ENCODE assay signal across 21 cellular contexts in the genomic region with DNA sequence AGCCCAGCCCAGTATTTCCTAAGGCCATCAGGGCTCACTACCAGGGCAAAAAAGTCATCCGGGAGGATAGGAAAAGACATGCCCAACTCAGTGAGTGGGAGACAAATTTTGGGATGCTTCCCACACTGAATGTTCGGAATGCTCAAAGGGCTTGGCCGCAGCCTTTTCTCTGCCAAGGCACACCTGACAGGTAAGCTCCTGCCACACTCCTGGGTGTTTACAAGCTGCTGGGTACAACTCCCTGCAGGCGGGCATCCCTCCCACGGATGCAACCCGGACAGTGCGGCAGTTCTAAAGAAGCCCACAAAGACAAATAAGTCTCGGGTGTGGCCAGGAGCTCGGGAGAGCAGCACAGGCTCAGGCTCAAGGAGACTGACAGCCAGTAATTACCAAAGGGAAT. TPM values are rescaled to one million over a fixed set of nuclear protein-coding genes. Genes with fewer than 3 reads are reported as not detected.
A peak's percentile ranks its signal among the peaks of the same experiment; 100 is the strongest.
DNase-seq lines count a peak whose midpoint lies in the region; ATAC-seq and TF ChIP-seq lines count a peak whose summit lies in the region.
"Had no signal": no experiment of that assay in that cellular context is flagged by ENCODE, and none has a peak within 500 bp of the region (broad histone marks: within the 10 kb centered on the region; RNA-seq: fewer than 3 reads in every experiment).

No MANE protein-coding gene starts in this region.

- no peak for TF ChIP-seq CTCF in mammary epithelial cell (conservative IDR thresholded peaks at IDR 0.05 in 1 of 2, IDR thresholded peaks at IDR 0.05 in 1 of 2; ENCODE audit: extremely low read depth in 1 of 2, insufficient read depth in 1 of 2, low read depth in 1 of 2, low read length in 2 of 2)

- peaks cover 97% of the 10 kb centered on the region for H3K79me2 ChIP-seq in mammary epithelial cell (ENCODE audit: insufficient read depth, low read length)

- CTCF ChIA-PET in mammary epithelial cell (lab: Charles Lee; ENCODE audit: low non-redundant PET) = interaction anchor here (0.6 kb wide), 1 partner anchor 154 kb away, joined by 3 read pairs; no protein-coding TSS in a partner anchor

- H3K4me3 Mint-ChIP-seq in activated T-cell treated with anti-CD3 and anti-CD28 coated beads, Interleukin-2, amount 50 U/mL, for 24 hours = no peak overlapping the region
- no peak overlapping the region for H3K4me3 Mint-ChIP-seq in activated T-cell treated with anti-CD3 and anti-CD28 coated beads, Interleukin-2, amount 50 U/mL, for 72 hours
- H3K4me3 Mint-ChIP-seq: B cell; CD4-positive, CD25-positive, alpha-beta regulatory T cell had no signal

- H3K36me3 Mint-ChIP-seq in activated T-cell treated with anti-CD3 and anti-CD28 coated beads, Interleukin-2, amount 50 U/mL, for 24 hours (ENCODE audit: low read depth) = peaks cover 57% of the 10 kb centered on the region
- H3K36me3 Mint-ChIP-seq in activated T-cell treated with anti-CD3 and anti-CD28 coated beads, Interleukin-2, amount 50 U/mL, for 72 hours (ENCODE audit: insufficient read depth in 2 of 2) = peaks cover 0 to 8% of the 10 kb centered on the region in 2 donors
- H3K36me3 Mint-ChIP-seq: CD4-positive, CD25-positive, alpha-beta regulatory T cell had no signal

- BruUV-seq in mammary epithelial cell (replicated peaks; lab: Mats Ljungman, UMichigan) = no TSS peak

- no peak for ATAC-seq in activated T-cell treated with anti-CD3 and anti-CD28 coated beads, Interleukin-2, amount 50 U/mL, for 72 hours (replicated peaks in 1 of 2)
- no peak for ATAC-seq in HG03571 (IDR thresholded peaks at IDR 0.05; ENCODE audit: unreplicated experiment)
- ATAC-seq: GM12878, PC-3 had no signal

- H3K4me1 ChIP-seq in mammary epithelial cell (ENCODE audit: insufficient read depth, low read length) = peaks cover 28% of the 10 kb centered on the region
- H3K4me1 ChIP-seq: SJCRH30 had no signal

- no peak overlapping the region for H3K27ac ChIP-seq in mammary epithelial cell (ENCODE audit: insufficient read depth, low read depth, low read length)
- H3K27ac ChIP-seq: SJCRH30 had no signal

- DNase-seq in activated T-cell treated with anti-CD3 and anti-CD28 coated beads, Interleukin-2, amount 50 U/mL, for 24 hours = no peak
- DNase-seq in activated T-cell treated with anti-CD3 and anti-CD28 coated beads, Interleukin-2, amount 50 U/mL, for 72 hours = no peak
- peak; percentile 84 for DNase-seq in mammary epithelial cell
- peak; percentile 42 for DNase-seq in islet precursor cell
- no peak for DNase-seq in SHP77 (lab: John Stamatoyannopoulos, UW)
- DNase-seq in DMS 273 (lab: John Stamatoyannopoulos, UW; ENCODE audit: unreplicated experiment) = no peak
- no peak for DNase-seq in AG08395 (ENCODE audit: low spot score)
- DNase-seq: 8988T; CD4-positive, CD25-positive, alpha-beta regulatory T cell; EL; Kasumi-1; MM.1S; NCI-H345; NCI-H524 treated with DMSO at 0.1 percent for 48 hours; PC-3; RPMI8226; SJCRH30 had no signal

- WGBS in mammary epithelial cell (ENCODE audit: low coverage, missing lambda C conversion rate) = 0% methylated on average over 8 of the region's 9 CpGs

- no peaks in the 10 kb centered on the region for H3K36me3 ChIP-seq in mammary epithelial cell (ENCODE audit: insufficient read depth, low read length)
- H3K36me3 ChIP-seq: HAP-1 had no signal

- intact Hi-C loops in mammary epithelial cell (cut with micrococcal nuclease) = loop anchor here (1.0 kb wide), 2 partner anchors 110 to 141 kb away; no protein-coding TSS in a partner anchor

- H3K4me1 Mint-ChIP-seq in activated T-cell treated with anti-CD3 and anti-CD28 coated beads, Interleukin-2, amount 50 U/mL, for 24 hours (ENCODE audit: low read depth) = peaks cover 85% of the 10 kb centered on the region
- H3K4me1 Mint-ChIP-seq in activated T-cell treated with anti-CD3 and anti-CD28 coated beads, Interleukin-2, amount 50 U/mL, for 72 hours (ENCODE audit: low read depth) = peaks cover 68% of the 10 kb centered on the region

- no peaks in the 10 kb centered on the region for H3K9me3 ChIP-seq in mammary epithelial cell (replicated peaks; ENCODE audit: insufficient read depth, low read length)
- H3K9me3 ChIP-seq: HAP-1, SJCRH30 had no signal

- H2AFZ ChIP-seq in mammary epithelial cell (ENCODE audit: low read depth, low read length) = no peak overlapping the region

- no peaks in the 10 kb centered on the region for H3K27me3 Mint-ChIP-seq in activated T-cell treated with anti-CD3 and anti-CD28 coated beads, Interleukin-2, amount 50 U/mL, for 24 hours
- no peaks in the 10 kb centered on the region for H3K27me3 Mint-ChIP-seq in activated T-cell treated with anti-CD3 and anti-CD28 coated beads, Interleukin-2, amount 50 U/mL, for 72 hours (ENCODE audit: low read depth)
- H3K27me3 Mint-ChIP-seq: B cell; CD4-positive, CD25-positive, alpha-beta regulatory T cell had no signal

- no peaks in the 10 kb centered on the region for H3K27me3 ChIP-seq in mammary epithelial cell (ENCODE audit: insufficient read depth, low read length)
- H3K27me3 ChIP-seq: SJCRH30 had no signal

- H4K20me1 ChIP-seq in mammary epithelial cell (ENCODE audit: insufficient read depth, low read length) = peaks cover 1% of the 10 kb centered on the region

- H3K27ac Mint-ChIP-seq in activated T-cell treated with anti-CD3 and anti-CD28 coated beads, Interleukin-2, amount 50 U/mL, for 24 hours = peak overlapping the region; percentile 37
- no peak overlapping the region for H3K27ac Mint-ChIP-seq in activated T-cell treated with anti-CD3 and anti-CD28 coated beads, Interleukin-2, amount 50 U/mL, for 72 hours
- H3K27ac Mint-ChIP-seq: B cell had no signal

- H3K9ac ChIP-seq in mammary epithelial cell (ENCODE audit: insufficient read depth, low read length) = no peak overlapping the region

- H3K4me3 ChIP-seq in mammary epithelial cell (replicated peaks in 1 of 3; ENCODE audit: insufficient read depth in 1 of 3, low read depth in 2 of 3, low read length in 3 of 3) = no peak overlapping the region
- H3K4me3 ChIP-seq: GM12878, HAP-1, SJCRH30 had no signal

- peak overlapping the region; percentile 38 for H3K4me2 ChIP-seq in mammary epithelial cell (ENCODE audit: insufficient read depth, low read depth, low read length)

- dilution Hi-C loops in mammary epithelial cell (cut with HindIII; ENCODE audit: low sequenced_read_pairs) = loop anchor here (5.0 kb wide), 1 partner anchor 45 kb away; no protein-coding TSS in a partner anchor

- in situ Hi-C loops in mammary epithelial cell (cut with MboI; ENCODE audit: low sequenced_read_pairs in 2 of 2) = no loop called here

- no peaks in the 10 kb centered on the region for H3K9me3 Mint-ChIP-seq in activated T-cell treated with anti-CD3 and anti-CD28 coated beads, Interleukin-2, amount 50 U/mL, for 24 hours
- no peaks in the 10 kb centered on the region for H3K9me3 Mint-ChIP-seq in activated T-cell treated with anti-CD3 and anti-CD28 coated beads, Interleukin-2, amount 50 U/mL, for 72 hours
- H3K9me3 Mint-ChIP-seq: CD4-positive, CD25-positive, alpha-beta regulatory T cell had no signal

RNA-seq across cellular contexts. Expression of gene SLC7A1, which starts 28.1 kb away (rescaled TPM):
- 100 to 1,000 TPM; 191 to 193 TPM for total RNA-seq in activated T-cell treated with anti-CD3 and anti-CD28 coated beads, Interleukin-2, amount 50 U/mL, for 72 hours
- total RNA-seq in mammary epithelial cell = 100 to 1,000 TPM in 1 of 2 donors, 10 to 100 TPM in 1; 82.7 to 176 TPM
- 30.9 TPM for polyA plus RNA-seq in mammary epithelial cell
- polyA minus RNA-seq in mammary epithelial cell = 105 TPM

Comparison
In these comparisons a context has a peak if more than half of its experiments do, and no peak if none do; other contexts are left out.
1. DNase-seq: peak in mammary epithelial cell (single experiment) and islet precursor cell (single experiment); none in activated T-cell treated with anti-CD3 and anti-CD28 coated beads, Interleukin-2, amount 50 U/mL, for 24 hours (single experiment), activated T-cell treated with anti-CD3 and anti-CD28 coated beads, Interleukin-2, amount 50 U/mL, for 72 hours (0 of 2), SHP77 (0 of 2), DMS 273 (single experiment) and AG08395 (single experiment).